Comparison of ENCODE assay signal across 1 cellular context in the genomic region with DNA sequence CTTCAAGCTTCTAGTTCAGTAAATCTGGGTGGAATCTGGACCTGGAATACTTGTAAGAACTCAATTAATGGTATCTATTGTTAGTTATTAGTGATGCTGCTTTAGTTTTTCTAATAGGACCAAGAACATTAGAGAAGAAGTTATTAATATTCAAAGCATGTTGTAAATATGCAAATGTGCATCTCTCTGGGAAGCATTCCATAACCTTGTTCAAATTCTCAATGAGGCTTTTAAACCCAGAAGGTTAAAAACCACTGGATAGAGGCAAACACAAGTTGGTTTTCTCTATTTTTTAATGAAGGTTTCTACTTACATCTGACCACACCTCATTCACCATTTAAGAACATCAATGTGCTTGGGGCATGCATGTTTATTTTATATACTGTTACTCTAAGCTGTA.
TF ChIP-seq lines count a peak whose summit lies in the region.

No MANE protein-coding gene starts in this region.

TF ChIP-seq in HCT116, 20 proteins besides CTCF, POLR2A, EP300 and RAD21 (continued from another document):
- no peak for TF ChIP-seq CBX3 (IDR thresholded peaks at IDR 0.05; ENCODE audit: low read depth)
- no peak for TF ChIP-seq SP1 (IDR thresholded peaks at IDR 0.05; ENCODE audit: low read depth)
- no peak for TF ChIP-seq ZNF274 (IDR thresholded peaks at IDR 0.05; ENCODE audit: low read depth, low read length)
